ENCODE assay signal across 8 cellular contexts in genomic region chr12:10613334-10614055, GRCh38. TPM values are rescaled to one million over a fixed set of nuclear protein-coding genes. Genes with fewer than 3 reads are reported as not detected.
DNase-seq lines count a peak whose midpoint lies in the region; ATAC-seq, FAIRE-seq and TF ChIP-seq lines count a peak whose summit lies in the region.

TSS of gene MAGOHB (minus strand) at chr12:10613609. CDS start at chr12:10613532, 77 bp downstream.

- H3K36me3 ChIP-seq in adrenal gland (replicated peaks in 1 of 2): peaks cover 0 to 17% of the 10 kb centered on the region in 2 donors
- H3K36me3 ChIP-seq in heart left ventricle: peaks cover 0 to 21% (median 16%) of the 10 kb centered on the region in 9 donors

- peak within 1 kb of the TSS; percentile 100 for H3K27ac Mint-ChIP-seq in type B pancreatic cell

- H3K36me3 Mint-ChIP-seq in type B pancreatic cell: peaks cover 25% of the 10 kb centered on the region

- peaks cover 8% of the 10 kb centered on the region for H3K4me1 Mint-ChIP-seq in type B pancreatic cell (ENCODE audit: unreplicated experiment)

- H3K27me3 ChIP-seq in adrenal gland (no peaks in the 10 kb centered on the region), heart left ventricle (peaks cover 0 to 6% (median 0%) of the 10 kb centered on the region in 9 donors)

- intact Hi-C loops in adrenal gland (cut with DNase I): loop anchor here in 1 of 2 donors (10.0 kb wide), 1 partner anchor 111 kb away; the partner anchor contains the start of gene YBX3
- intact Hi-C loops in heart left ventricle (cut with DNase I): loop anchor here in 9 of 10 donors (1.0 to 10.0 kb wide), 9 partner anchors 109 to 401 kb away; partner anchors contain the start of genes YBX3 (in 6 of the 9) and GABARAPL1 (in 1 of the 9)

- H3K9me3 ChIP-seq in adrenal gland (replicated peaks in 1 of 3) (no peaks in the 10 kb centered on the region), heart left ventricle (no peaks in the 10 kb centered on the region)

- H3K4me3 ChIP-seq in adrenal gland: peak within 1 kb of the TSS; percentile 79 to 96 (median 88)
- H3K4me3 ChIP-seq in heart left ventricle: peak within 1 kb of the TSS; percentile 63 to 91 (median 79)

- 0 to 1% (median 0%) methylated on average over 43 to 46 of the region's 46 CpGs for WGBS in adrenal gland, 4 donors
- 0 to 1% (median 0%) methylated on average over 45 to 46 of the region's 46 CpGs for WGBS in heart left ventricle, 4 donors

- H3K27ac ChIP-seq in adrenal gland (peak within 1 kb of the TSS; percentile 67 to 90 (median 82)), heart left ventricle (peak within 1 kb of the TSS; percentile 41 to 91 (median 87))

- DNase-seq in GM12892 (ENCODE audit: insufficient read length) (peak; percentile 50), NCI-H146 (lab: John Stamatoyannopoulos, UW) (peak; percentile 98), T-helper 1 cell (peak; percentile 89 to 98 (median 96)), adrenal gland (peak; percentile 95 to 99 (median 97)), heart left ventricle (peak; percentile 96 to 97 (median 96)), pons (ENCODE audit: low spot score) (peak; percentile 91), type B pancreatic cell (ENCODE audit: extremely low spot score, unreplicated experiment) (peak; percentile 98)

- TF ChIP-seq CTCF in adrenal gland (IDR thresholded peaks at IDR 0.05) (peak in 2 of 6 experiments; percentile 2 to 23), heart left ventricle (IDR thresholded peaks at IDR 0.05) (peak in 1 of 12 donors; percentile 7), type B pancreatic cell (conservative IDR thresholded peaks at IDR 0.05) (no peak)

- peak within 1 kb of the TSS; percentile 100 for H3K4me3 Mint-ChIP-seq in type B pancreatic cell

- ATAC-seq in HG02852 (IDR thresholded peaks at IDR 0.05; ENCODE audit: unreplicated experiment) (peak; percentile 93), heart left ventricle (peak; percentile 99 to 100 (median 100))

- H3K4me1 ChIP-seq in adrenal gland (replicated peaks in 1 of 2) (peaks cover 0 to 17% of the 10 kb centered on the region in 2 donors), heart left ventricle (peaks cover 0 to 21% (median 9%) of the 10 kb centered on the region in 12 donors)

- TF ChIP-seq POLR2A in GM12892 (IDR thresholded peaks at IDR 0.05; ENCODE audit: low read depth, low read length) (peak; percentile 85), adrenal gland (IDR thresholded peaks at IDR 0.05) (peak in 1 of 2 donors; percentile 65), heart left ventricle (IDR thresholded peaks at IDR 0.05) (peak in 1 of 2 donors; percentile 75)

- H3K27me3 Mint-ChIP-seq in type B pancreatic cell: peaks cover 8% of the 10 kb centered on the region

- H3K9me3 Mint-ChIP-seq in type B pancreatic cell: no peaks in the 10 kb centered on the region

- FAIRE-seq in GM12892 (lab: Jason Lieb, UNC): peak; percentile 95

RNA-seq across cellular contexts. Expression of gene MAGOHB, which starts in this region (rescaled TPM):
- 50.5 TPM for polyA plus RNA-seq in GM12892 (2012; ENCODE audit: missing spikeins)
- total RNA-seq in adrenal gland (10 to 100 TPM in 7 of 8 donors, 1 to 10 TPM in 1; 4.4 to 23.3 (median 16.7) TPM), heart left ventricle (10 to 100 TPM in 5 of 9 donors, 1 to 10 TPM in 4; 1.8 to 18.1 (median 12.7) TPM), type B pancreatic cell (ENCODE audit: low replicate concordance) (39.6 and 57.6 TPM in 2 replicates)
- polyA plus RNA-seq in adrenal gland (10 to 100 TPM; 20.7 to 38.7 (median 30.0) TPM), heart left ventricle (10 to 100 TPM; 14.5 to 16.5 TPM)

Comparison
In these comparisons a context has a peak if more than half of its experiments do, and no peak if none do; other contexts are left out.
1. Peak in every context shown above with its lines: DNase-seq, ATAC-seq, H3K4me3 ChIP-seq and H3K27ac ChIP-seq.